In genomic region chr19:48171584-48172170, GRCh38 we compare ENCODE assay signal across 1 cellular context.
A peak's percentile ranks its signal among the peaks of the same experiment; 100 is the strongest.
TF ChIP-seq lines count a peak whose summit lies in the region.

No MANE protein-coding gene starts in this region.

TF ChIP-seq in GM12878, 131 proteins besides CTCF, POLR2A, EP300 and RAD21:
- TF ChIP-seq MEF2A (IDR thresholded peaks at IDR 0.05; ENCODE audit: insufficient read depth, low read depth, low read length) (no peak), TCF3 (IDR thresholded peaks at IDR 0.05; ENCODE audit: borderline replicate concordance, insufficient read depth, low read depth, low read length) (0 out of 2 replicates have a peak, but pooled peaks have one; percentile 21), SUZ12 (IDR thresholded peaks at IDR 0.05; ENCODE audit: unreplicated experiment) (no peak), MEF2B (IDR thresholded peaks at IDR 0.05; ENCODE audit: partially characterized antibody, poor library complexity, severe bottlenecking) (no peak), TAF1 (IDR thresholded peaks at IDR 0.05; ENCODE audit: borderline replicate concordance, low read depth, low read length) (no peak), MYB (IDR thresholded peaks at IDR 0.05; ENCODE audit: borderline replicate concordance, low read depth, low read length) (no peak), PKNOX1 (IDR thresholded peaks at IDR 0.05) (no peak)
